32 cellular contexts compared by ENCODE assay signal in genomic region chr2:58293056-58293455, GRCh38.
"Had no signal": no experiment of that assay in that cellular context is flagged by ENCODE, and none has a peak within 500 bp of the region (broad histone marks: within the 10 kb centered on the region; RNA-seq: fewer than 3 reads in every experiment).

No MANE protein-coding gene starts in this region.

- DNase-seq: activated CD4-positive, alpha-beta memory T cell treated with anti-CD3 and anti-CD28 coated beads for 36 hours; activated CD4-positive, alpha-beta T cell treated with anti-CD3 and anti-CD28 coated beads for 36 hours; activated CD4-positive, alpha-beta T cell treated with anti-CD3 and anti-CD28 coated beads, Interleukin-2, amount 10 ng/mL, durations not matched to agents 24 days and 14 days; activated CD4-positive, CD25-positive, alpha-beta regulatory T cell; activated CD4-positive, CD25-positive, alpha-beta regulatory T cell treated with anti-CD3 and anti-CD28 coated beads, Interleukin-2, amount 50 U/mL, for 72 hours; activated CD8-positive, alpha-beta memory T cell treated with anti-CD3 and anti-CD28 coated beads, Interleukin-2, amount 10 ng/mL, durations not matched to agents 7 days and 5 days; activated CD8-positive, alpha-beta memory T cell treated with anti-CD3 and anti-CD28 coated beads, Interleukin-2, amount 50 U/mL, for 4 hours; activated CD8-positive, alpha-beta T cell treated with anti-CD3 and anti-CD28 coated beads, Interleukin-2, amount 10 ng/mL, durations not matched to agents 7 days and 5 days; activated effector memory CD4-positive, alpha-beta T cell treated with anti-CD3 and anti-CD28 coated beads, Interleukin-2, amount 50 U/mL, for 16 hours; activated naive CD4-positive, alpha-beta T cell treated with anti-CD3 and anti-CD28 coated beads for 36 hours; activated naive CD8-positive, alpha-beta T cell treated with anti-CD3 and anti-CD28 coated beads for 36 hours; activated naive CD8-positive, alpha-beta T cell treated with anti-CD3 and anti-CD28 coated beads, Interleukin-2, amount 50 U/mL, for 24 hours; activated T-cell treated with anti-CD3 and anti-CD28 coated beads, Interleukin-2, amount 50 U/mL, for 1 hour; activated T-cell treated with anti-CD3 and anti-CD28 coated beads, Interleukin-2, amount 50 U/mL, for 48 hours; adrenal gland; amygdala; aorta; body of pancreas; cortex of kidney; effector memory CD4-positive, alpha-beta T cell; endodermal cell; foreskin fibroblast; T-helper 1 cell; T-helper 17 cell; T1000 had no signal

- H3K27ac Mint-ChIP-seq: activated CD4-positive, alpha-beta memory T cell treated with anti-CD3 and anti-CD28 coated beads for 36 hours; activated CD4-positive, alpha-beta T cell treated with anti-CD3 and anti-CD28 coated beads for 36 hours; activated CD4-positive, alpha-beta T cell treated with anti-CD3 and anti-CD28 coated beads, Interleukin-2, amount 10 ng/mL, durations not matched to agents 24 days and 14 days; activated CD8-positive, alpha-beta memory T cell treated with anti-CD3 and anti-CD28 coated beads, Interleukin-2, amount 10 ng/mL, durations not matched to agents 7 days and 5 days; activated CD8-positive, alpha-beta T cell treated with anti-CD3 and anti-CD28 coated beads, Interleukin-2, amount 10 ng/mL, durations not matched to agents 7 days and 5 days; activated naive CD4-positive, alpha-beta T cell treated with anti-CD3 and anti-CD28 coated beads for 36 hours; activated naive CD4-positive, alpha-beta T cell treated with anti-CD3 and anti-CD28 coated beads, Interleukin-2, amount 50 U/mL, for 24 hours; activated naive CD8-positive, alpha-beta T cell treated with anti-CD3 and anti-CD28 coated beads for 36 hours; activated naive CD8-positive, alpha-beta T cell treated with anti-CD3 and anti-CD28 coated beads, Interleukin-2, amount 50 U/mL, for 24 hours; activated T-helper 1 cell treated with anti-CD3 and anti-CD28 coated beads, Interleukin-12 subunit alpha, Interleukin-12 subunit beta, Interleukin-2, Interleukin-4 antibody, amounts not matched to agents 30 ng/mL and 10 ng/mL and 1 ng/mL, durations not matched to agents 14 hours and 24 hours and 36 hours; activated T-helper 2 cell treated with anti-CD3 and anti-CD28 coated beads, Interferon-gamma antibody, Interleukin-2, Interleukin-4, amounts not matched to agents 10 μg/mL and 5 μg/mL and 100 μg/mL, durations not matched to agents 14 hours and 24 hours and 36 hours; endodermal cell; T-helper 17 cell; T-helper 2 cell treated with Interferon-gamma antibody and Interleukin-4, amounts not matched to agents 5 μg/mL and 100 μg/mL, for 36 hours had no signal

- H3K4me3 Mint-ChIP-seq: activated CD4-positive, alpha-beta memory T cell treated with anti-CD3 and anti-CD28 coated beads for 36 hours; activated CD4-positive, alpha-beta T cell treated with anti-CD3 and anti-CD28 coated beads for 36 hours; activated CD4-positive, alpha-beta T cell treated with anti-CD3 and anti-CD28 coated beads, Interleukin-2, amount 10 ng/mL, durations not matched to agents 24 days and 14 days; activated CD8-positive, alpha-beta memory T cell treated with anti-CD3 and anti-CD28 coated beads, Interleukin-2, amount 10 ng/mL, durations not matched to agents 7 days and 5 days; activated CD8-positive, alpha-beta T cell treated with anti-CD3 and anti-CD28 coated beads, Interleukin-2, amount 10 ng/mL, durations not matched to agents 7 days and 5 days; activated naive CD4-positive, alpha-beta T cell treated with anti-CD3 and anti-CD28 coated beads for 36 hours; activated naive CD4-positive, alpha-beta T cell treated with anti-CD3 and anti-CD28 coated beads, Interleukin-2, amount 50 U/mL, for 24 hours; activated naive CD8-positive, alpha-beta T cell treated with anti-CD3 and anti-CD28 coated beads for 36 hours; activated naive CD8-positive, alpha-beta T cell treated with anti-CD3 and anti-CD28 coated beads, Interleukin-2, amount 50 U/mL, for 24 hours; activated T-helper 1 cell treated with anti-CD3 and anti-CD28 coated beads, Interleukin-12 subunit alpha, Interleukin-12 subunit beta, Interleukin-2, Interleukin-4 antibody, amounts not matched to agents 30 ng/mL and 10 ng/mL and 1 ng/mL, durations not matched to agents 14 hours and 24 hours and 36 hours; endodermal cell; T-helper 17 cell; T-helper 2 cell treated with Interferon-gamma antibody and Interleukin-4, amounts not matched to agents 5 μg/mL and 100 μg/mL, for 36 hours had no signal

- ATAC-seq: activated CD4-positive, alpha-beta T cell treated with anti-CD3 and anti-CD28 coated beads for 36 hours; activated CD8-positive, alpha-beta memory T cell treated with anti-CD3 and anti-CD28 coated beads, Interleukin-2, amount 10 ng/mL, durations not matched to agents 7 days and 5 days; activated CD8-positive, alpha-beta T cell treated with anti-CD3 and anti-CD28 coated beads, Interleukin-2, amount 10 ng/mL, durations not matched to agents 7 days and 5 days; activated naive CD8-positive, alpha-beta T cell treated with anti-CD3 and anti-CD28 coated beads, Interleukin-2, amount 50 U/mL, for 24 hours; body of pancreas; esophagus mucosa; T-helper 17 cell had no signal

- FAIRE-seq: colon, frontal cortex had no signal

- H3K36me3 Mint-ChIP-seq: activated CD4-positive, alpha-beta memory T cell treated with anti-CD3 and anti-CD28 coated beads for 36 hours; activated CD8-positive, alpha-beta memory T cell treated with anti-CD3 and anti-CD28 coated beads, Interleukin-2, amount 10 ng/mL, durations not matched to agents 7 days and 5 days; activated naive CD4-positive, alpha-beta T cell treated with anti-CD3 and anti-CD28 coated beads, Interleukin-2, amount 50 U/mL, for 24 hours; activated naive CD8-positive, alpha-beta T cell treated with anti-CD3 and anti-CD28 coated beads for 36 hours had no signal

- H3K4me3 ChIP-seq: adrenal gland, body of pancreas had no signal

- H3K4me1 ChIP-seq: adrenal gland, body of pancreas had no signal

- H3K4me1 Mint-ChIP-seq: activated CD4-positive, alpha-beta T cell treated with anti-CD3 and anti-CD28 coated beads for 36 hours; activated CD4-positive, alpha-beta T cell treated with anti-CD3 and anti-CD28 coated beads, Interleukin-2, amount 10 ng/mL, durations not matched to agents 24 days and 14 days; activated CD8-positive, alpha-beta memory T cell treated with anti-CD3 and anti-CD28 coated beads, Interleukin-2, amount 10 ng/mL, durations not matched to agents 7 days and 5 days; activated naive CD4-positive, alpha-beta T cell treated with anti-CD3 and anti-CD28 coated beads, Interleukin-2, amount 50 U/mL, for 24 hours; activated naive CD8-positive, alpha-beta T cell treated with anti-CD3 and anti-CD28 coated beads for 36 hours; activated naive CD8-positive, alpha-beta T cell treated with anti-CD3 and anti-CD28 coated beads, Interleukin-2, amount 50 U/mL, for 24 hours; T-helper 17 cell had no signal

- H3K9me3 ChIP-seq: adrenal gland, body of pancreas had no signal

- H3K9me3 Mint-ChIP-seq: activated CD4-positive, alpha-beta memory T cell treated with anti-CD3 and anti-CD28 coated beads for 36 hours; activated CD4-positive, alpha-beta T cell treated with anti-CD3 and anti-CD28 coated beads, Interleukin-2, amount 10 ng/mL, durations not matched to agents 24 days and 14 days; activated naive CD4-positive, alpha-beta T cell treated with anti-CD3 and anti-CD28 coated beads for 36 hours; activated naive CD4-positive, alpha-beta T cell treated with anti-CD3 and anti-CD28 coated beads, Interleukin-2, amount 50 U/mL, for 24 hours; activated naive CD8-positive, alpha-beta T cell treated with anti-CD3 and anti-CD28 coated beads for 36 hours; activated naive CD8-positive, alpha-beta T cell treated with anti-CD3 and anti-CD28 coated beads, Interleukin-2, amount 50 U/mL, for 24 hours; activated T-helper 1 cell treated with anti-CD3 and anti-CD28 coated beads, Interleukin-12 subunit alpha, Interleukin-12 subunit beta, Interleukin-2, Interleukin-4 antibody, amounts not matched to agents 30 ng/mL and 10 ng/mL and 1 ng/mL, durations not matched to agents 14 hours and 24 hours and 36 hours; activated T-helper 2 cell treated with anti-CD3 and anti-CD28 coated beads, Interferon-gamma antibody, Interleukin-2, Interleukin-4, amounts not matched to agents 10 μg/mL and 5 μg/mL and 100 μg/mL, durations not matched to agents 14 hours and 24 hours and 36 hours; endodermal cell; T-helper 2 cell treated with Interferon-gamma antibody and Interleukin-4, amounts not matched to agents 5 μg/mL and 100 μg/mL, for 36 hours had no signal

- H3K27ac ChIP-seq: adrenal gland, body of pancreas had no signal
